ENCODE assay signal across 1 cellular context in the genomic region with DNA sequence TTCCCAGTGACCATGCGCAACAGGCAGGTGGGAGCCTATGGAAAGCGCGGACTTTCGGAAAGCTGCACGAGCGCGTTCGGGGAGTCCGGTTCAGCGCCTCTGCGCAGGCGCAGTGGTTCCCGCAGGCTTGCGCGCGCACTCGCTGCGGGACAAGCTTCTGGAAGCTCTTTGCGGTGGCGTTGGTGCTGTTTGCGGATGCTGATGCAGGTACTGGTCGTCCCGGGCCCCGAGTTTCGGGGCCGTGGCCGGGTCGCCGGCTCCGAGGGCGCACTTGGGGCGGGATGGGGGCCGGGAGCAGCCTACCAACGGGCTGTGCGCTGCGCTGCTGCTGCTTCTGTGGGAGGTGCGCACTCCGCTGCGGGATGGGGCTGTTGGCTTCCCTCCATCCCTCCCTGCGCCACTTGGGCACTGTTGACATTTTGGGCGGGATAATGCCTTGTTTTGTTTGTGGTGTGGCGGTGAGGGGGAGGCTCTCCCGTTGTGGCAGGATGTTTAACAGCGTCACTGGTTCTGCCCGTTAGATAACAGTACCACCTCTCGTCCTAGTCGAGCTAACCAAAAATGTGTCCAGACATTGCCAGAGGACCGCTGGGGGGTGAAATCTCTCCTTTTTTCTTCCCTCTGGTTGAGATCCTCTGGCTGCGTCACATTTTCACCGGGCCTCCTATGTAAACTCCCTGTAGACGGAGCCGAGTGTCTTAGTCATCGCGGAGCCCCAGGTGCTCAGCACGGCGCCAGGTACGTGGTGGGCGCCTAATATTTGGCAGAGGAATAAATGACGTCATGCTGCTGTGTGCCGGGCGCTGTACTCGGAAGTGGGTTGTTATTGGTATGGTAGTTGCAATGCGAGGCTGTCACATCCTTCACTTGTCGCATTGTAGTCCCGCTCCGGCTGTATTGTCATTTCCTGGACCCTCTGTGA.
TF ChIP-seq lines count a peak whose summit lies in the region.

Gene ZNF483 (plus strand): TSS at position 124 of the 922 bp plus-strand sequence. CDS start 2,217 bp downstream, outside the sequence.

TF ChIP-seq in HepG2, 621 proteins besides CTCF, POLR2A, EP300 and RAD21 (continued from another document and continues in another):
- no peak for TF ChIP-seq HIC2 (CRISPR knock-in tag; IDR thresholded peaks at IDR 0.05; ENCODE audit: low read depth)
- no peak for TF ChIP-seq NR2F6 (IDR thresholded peaks at IDR 0.05)
- TF ChIP-seq NR2F6 (CRISPR knock-in tag; IDR thresholded peaks at IDR 0.05), result no peak
- no peak for TF ChIP-seq AKAP8 (CRISPR knock-in tag; IDR thresholded peaks at IDR 0.05)
- no peak for TF ChIP-seq PRPF4 (IDR thresholded peaks at IDR 0.05; ENCODE audit: low read depth, low read length, poor library complexity, severe bottlenecking)
- 0 out of 2 replicates have a peak, but pooled peaks have one; percentile 32 for TF ChIP-seq TOPORS (CRISPR knock-in tag; IDR thresholded peaks at IDR 0.05)
- TF ChIP-seq ADNP (CRISPR knock-in tag; IDR thresholded peaks at IDR 0.05), result no peak
- TF ChIP-seq ZBTB14 (CRISPR knock-in tag; IDR thresholded peaks at IDR 0.05), result peak; percentile 77
- TF ChIP-seq ZFP90 (CRISPR knock-in tag; IDR thresholded peaks at IDR 0.05; ENCODE audit: borderline replicate concordance), result peak; percentile 83; the same call in 1 of the 2 replicates
- no peak for TF ChIP-seq ZNF766 (CRISPR knock-in tag; IDR thresholded peaks at IDR 0.05; ENCODE audit: borderline replicate concordance)
- no peak for TF ChIP-seq BCLAF1 (IDR thresholded peaks at IDR 0.05)
- TF ChIP-seq RFX3 (CRISPR knock-in tag; IDR thresholded peaks at IDR 0.05), result no peak
- no peak for TF ChIP-seq POGK (CRISPR knock-in tag; conservative IDR thresholded peaks at IDR 0.05)
- TF ChIP-seq MED13 (CRISPR knock-in tag; IDR thresholded peaks at IDR 0.05), result peak; percentile 13; the same call in 1 of the 2 replicates
- 0 out of 2 replicates have a peak, but pooled peaks have one; percentile 14 for TF ChIP-seq ZNF263 (CRISPR knock-in tag; IDR thresholded peaks at IDR 0.05)
- TF ChIP-seq ZNF121 (CRISPR knock-in tag; IDR thresholded peaks at IDR 0.05), result peak; percentile 52; the same call in 1 of the 2 replicates
- no peak for TF ChIP-seq ZNF430 (CRISPR knock-in tag; IDR thresholded peaks at IDR 0.05)
- no peak for TF ChIP-seq THRA (CRISPR knock-in tag; IDR thresholded peaks at IDR 0.05; ENCODE audit: borderline replicate concordance)
- TF ChIP-seq ZBTB42 (CRISPR knock-in tag; IDR thresholded peaks at IDR 0.05), result no peak
- no peak for TF ChIP-seq GPN1 (CRISPR knock-in tag; IDR thresholded peaks at IDR 0.05; ENCODE audit: borderline replicate concordance)
- 0 out of 2 replicates have a peak, but pooled peaks have one; percentile 4 for TF ChIP-seq MIER2 (CRISPR knock-in tag; IDR thresholded peaks at IDR 0.05)
- TF ChIP-seq GMEB1 (CRISPR knock-in tag; IDR thresholded peaks at IDR 0.05; ENCODE audit: borderline replicate concordance), result peak; percentile 30; the same call in 1 of the 2 replicates
- TF ChIP-seq, protein P1, sequence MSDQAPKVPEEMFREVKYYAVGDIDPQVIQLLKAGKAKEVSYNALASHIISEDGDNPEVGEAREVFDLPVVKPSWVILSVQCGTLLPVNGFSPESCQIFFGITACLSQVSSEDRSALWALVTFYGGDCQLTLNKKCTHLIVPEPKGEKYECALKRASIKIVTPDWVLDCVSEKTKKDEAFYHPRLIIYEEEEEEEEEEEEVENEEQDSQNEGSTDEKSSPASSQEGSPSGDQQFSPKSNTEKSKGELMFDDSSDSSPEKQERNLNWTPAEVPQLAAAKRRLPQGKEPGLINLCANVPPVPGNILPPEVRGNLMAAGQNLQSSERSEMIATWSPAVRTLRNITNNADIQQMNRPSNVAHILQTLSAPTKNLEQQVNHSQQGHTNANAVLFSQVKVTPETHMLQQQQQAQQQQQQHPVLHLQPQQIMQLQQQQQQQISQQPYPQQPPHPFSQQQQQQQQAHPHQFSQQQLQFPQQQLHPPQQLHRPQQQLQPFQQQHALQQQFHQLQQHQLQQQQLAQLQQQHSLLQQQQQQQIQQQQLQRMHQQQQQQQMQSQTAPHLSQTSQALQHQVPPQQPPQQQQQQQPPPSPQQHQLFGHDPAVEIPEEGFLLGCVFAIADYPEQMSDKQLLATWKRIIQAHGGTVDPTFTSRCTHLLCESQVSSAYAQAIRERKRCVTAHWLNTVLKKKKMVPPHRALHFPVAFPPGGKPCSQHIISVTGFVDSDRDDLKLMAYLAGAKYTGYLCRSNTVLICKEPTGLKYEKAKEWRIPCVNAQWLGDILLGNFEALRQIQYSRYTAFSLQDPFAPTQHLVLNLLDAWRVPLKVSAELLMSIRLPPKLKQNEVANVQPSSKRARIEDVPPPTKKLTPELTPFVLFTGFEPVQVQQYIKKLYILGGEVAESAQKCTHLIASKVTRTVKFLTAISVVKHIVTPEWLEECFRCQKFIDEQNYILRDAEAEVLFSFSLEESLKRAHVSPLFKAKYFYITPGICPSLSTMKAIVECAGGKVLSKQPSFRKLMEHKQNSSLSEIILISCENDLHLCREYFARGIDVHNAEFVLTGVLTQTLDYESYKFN (CRISPR knock-in tag; conservative IDR thresholded peaks at IDR 0.05), result no peak
- no peak for TF ChIP-seq ZSCAN30 (CRISPR knock-in tag; IDR thresholded peaks at IDR 0.05)
- TF ChIP-seq ZNF407 (CRISPR knock-in tag; IDR thresholded peaks at IDR 0.05; ENCODE audit: not compliant biosample characterization), result peak; percentile 36
- peak; percentile 35; the same call in 1 of the 2 replicates for TF ChIP-seq ZBTB21 (CRISPR knock-in tag; IDR thresholded peaks at IDR 0.05)
